Comparison of ENCODE assay signal across 8 cellular contexts in the genomic region with DNA sequence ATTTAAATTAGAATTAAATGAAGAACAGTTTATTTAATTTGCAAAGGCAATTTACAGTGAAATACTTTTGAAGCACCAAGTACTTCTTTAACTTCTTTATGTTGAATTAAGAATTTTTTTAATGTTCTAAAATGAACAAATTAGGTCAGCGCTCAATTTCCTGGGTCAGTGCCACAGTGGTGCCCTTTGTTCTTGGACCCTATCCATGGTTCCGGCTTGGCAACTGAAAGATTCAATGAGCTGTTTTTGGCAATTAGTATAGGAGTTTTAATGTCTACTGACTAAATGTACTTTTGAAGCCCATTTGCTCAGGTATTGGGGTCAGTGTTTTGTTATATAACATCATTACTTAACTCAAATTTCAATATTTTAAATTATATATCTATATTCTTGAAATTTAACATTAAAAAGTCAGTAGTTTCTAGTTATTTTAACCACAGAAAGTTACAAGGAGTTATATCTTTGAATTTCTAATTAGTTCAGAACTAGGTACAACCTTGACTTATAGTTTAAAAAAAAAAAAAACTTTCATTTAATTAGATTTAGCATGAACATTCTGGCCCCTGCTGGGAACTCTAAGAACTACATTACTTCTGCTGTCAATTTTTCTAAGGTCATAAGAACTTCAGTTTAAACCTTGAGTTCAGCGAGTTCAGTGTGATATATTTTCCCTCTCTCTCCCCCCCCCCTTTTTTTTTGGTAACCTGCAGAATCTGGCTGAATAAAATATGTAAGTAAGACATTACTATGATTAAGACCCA. TPM values are rescaled to one million over a fixed set of nuclear protein-coding genes. Genes with fewer than 3 reads are reported as not detected.
A peak's percentile ranks its signal among the peaks of the same experiment; 100 is the strongest.
DNase-seq lines count a peak whose midpoint lies in the region; ATAC-seq and TF ChIP-seq lines count a peak whose summit lies in the region.

No MANE protein-coding gene starts in this region.

- H3K4me2 ChIP-seq in neuronal stem cell (ENCODE audit: insufficient read depth, low read length, poor library complexity, severe bottlenecking) = no peak overlapping the region

- no CpG with 5 or more reads among the region's 3 CpGs for WGBS in neuronal stem cell (ENCODE audit: extremely low coverage in 2 of 2, insufficient read length in 2 of 2, insufficient replicate concordance in 1 of 2), 2 donors

- H3K36me3 ChIP-seq in neuronal stem cell (replicated peaks in 1 of 2; ENCODE audit: control insufficient read depth in 2 of 2, insufficient read depth in 2 of 2, low read length in 2 of 2) = no peaks in the 10 kb centered on the region

- H3K23ac ChIP-seq in neuronal stem cell (ENCODE audit: low read depth, low read length, poor library complexity) = no peak overlapping the region

- H3K27ac ChIP-seq in neuronal stem cell (replicated peaks; ENCODE audit: low read length) = no peak overlapping the region

- H2BK12ac ChIP-seq in neuronal stem cell (ENCODE audit: low read length) = no peak overlapping the region

- H3K14ac ChIP-seq in neuronal stem cell (ENCODE audit: low read length) = no peak overlapping the region

- H4K91ac ChIP-seq in neuronal stem cell (ENCODE audit: low read depth, low read length, poor library complexity) = no peak overlapping the region

- no peaks in the 10 kb centered on the region for H3K9me3 ChIP-seq in neuronal stem cell (replicated peaks in 1 of 2; ENCODE audit: control insufficient read depth in 2 of 2, insufficient read depth in 1 of 2, low read depth in 1 of 2, low read length in 2 of 2)

- no peak overlapping the region for H2AFZ ChIP-seq in neuronal stem cell (ENCODE audit: low read length)

- no peak overlapping the region for H2AK5ac ChIP-seq in neuronal stem cell (ENCODE audit: low read depth, low read length)

- ATAC-seq in SK-N-SH treated with all-trans-retinoic acid at 6 μM for 48 hours = peak; percentile 73
- no peak for ATAC-seq in HG03025 (IDR thresholded peaks at IDR 0.05; ENCODE audit: low FRiP score, unreplicated experiment)

- H2BK15ac ChIP-seq in neuronal stem cell (ENCODE audit: low read length) = no peak overlapping the region

- DNase-seq in DMS 273 (lab: John Stamatoyannopoulos, UW; ENCODE audit: unreplicated experiment) (peak; percentile 77), GM20000 (ENCODE audit: low spot score) (peak; percentile 25), NB4 (ENCODE audit: low read depth) (peak; percentile 66), erythroblast (lab: John Stamatoyannopoulos, UW) (peak; percentile 67 to 77), neuronal stem cell (ENCODE audit: low spot score) (peak; percentile 37), HK-2 (ENCODE audit: unreplicated experiment) (no peak)

- H3K4me1 ChIP-seq in neuronal stem cell (ENCODE audit: control insufficient read depth in 2 of 2, insufficient read depth in 1 of 2, low read depth in 1 of 2, low read length in 2 of 2) = no peaks in the 10 kb centered on the region

- TF ChIP-seq POLR2A in NB4 (IDR thresholded peaks at IDR 0.05; ENCODE audit: extremely low read depth, insufficient read length) (no peak), erythroblast (IDR thresholded peaks at IDR 0.05; ENCODE audit: low read length) (no peak)

- no peak overlapping the region for H2BK120ac ChIP-seq in neuronal stem cell (ENCODE audit: low read depth, low read length)

- H4K8ac ChIP-seq in neuronal stem cell (ENCODE audit: low read depth, low read length) = no peak overlapping the region

- no peaks in the 10 kb centered on the region for H3K27me3 ChIP-seq in neuronal stem cell (ENCODE audit: control insufficient read depth in 3 of 3, insufficient read depth in 3 of 3, low read depth in 1 of 3, low read length in 3 of 3)

- H3K4me3 ChIP-seq in NB4 (ENCODE audit: low read depth, low read length) = no peak overlapping the region
- no peak overlapping the region for H3K4me3 ChIP-seq in neuronal stem cell (ENCODE audit: low read length in 2 of 2)

- H2BK5ac ChIP-seq in neuronal stem cell (ENCODE audit: low read length) = no peak overlapping the region

- H3K4ac ChIP-seq in neuronal stem cell (ENCODE audit: low read length) = no peak overlapping the region

- TF ChIP-seq CTCF in GM20000 (IDR thresholded peaks at IDR 0.05; ENCODE audit: extremely low read depth, missing control alignments) (peak; percentile 47), NB4 (IDR thresholded peaks at IDR 0.05; ENCODE audit: low read depth, low read length) (peak; percentile 55)

- H3K79me1 ChIP-seq in neuronal stem cell (ENCODE audit: low read depth, low read length) = no peaks in the 10 kb centered on the region

- H3K18ac ChIP-seq in neuronal stem cell (ENCODE audit: low read length) = no peak overlapping the region

- no peak overlapping the region for H3K9ac ChIP-seq in neuronal stem cell (ENCODE audit: low read depth, low read length, poor library complexity)

TF ChIP-seq in SK-N-SH treated with all-trans-retinoic acid at 6 μM for 48 hours, 23 proteins besides CTCF, POLR2A, EP300 and RAD21:
- TF ChIP-seq ESRRG (CRISPR knock-in tag; IDR thresholded peaks at IDR 0.05) = no peak
- TF ChIP-seq GLIS3 (CRISPR knock-in tag; IDR thresholded peaks at IDR 0.05) = no peak
- TF ChIP-seq, protein P1, sequence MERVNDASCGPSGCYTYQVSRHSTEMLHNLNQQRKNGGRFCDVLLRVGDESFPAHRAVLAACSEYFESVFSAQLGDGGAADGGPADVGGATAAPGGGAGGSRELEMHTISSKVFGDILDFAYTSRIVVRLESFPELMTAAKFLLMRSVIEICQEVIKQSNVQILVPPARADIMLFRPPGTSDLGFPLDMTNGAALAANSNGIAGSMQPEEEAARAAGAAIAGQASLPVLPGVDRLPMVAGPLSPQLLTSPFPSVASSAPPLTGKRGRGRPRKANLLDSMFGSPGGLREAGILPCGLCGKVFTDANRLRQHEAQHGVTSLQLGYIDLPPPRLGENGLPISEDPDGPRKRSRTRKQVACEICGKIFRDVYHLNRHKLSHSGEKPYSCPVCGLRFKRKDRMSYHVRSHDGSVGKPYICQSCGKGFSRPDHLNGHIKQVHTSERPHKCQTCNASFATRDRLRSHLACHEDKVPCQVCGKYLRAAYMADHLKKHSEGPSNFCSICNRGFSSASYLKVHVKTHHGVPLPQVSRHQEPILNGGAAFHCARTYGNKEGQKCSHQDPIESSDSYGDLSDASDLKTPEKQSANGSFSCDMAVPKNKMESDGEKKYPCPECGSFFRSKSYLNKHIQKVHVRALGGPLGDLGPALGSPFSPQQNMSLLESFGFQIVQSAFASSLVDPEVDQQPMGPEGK (CRISPR knock-in tag; IDR thresholded peaks at IDR 0.05; ENCODE audit: borderline replicate concordance) = no peak
- TF ChIP-seq, protein P2, sequence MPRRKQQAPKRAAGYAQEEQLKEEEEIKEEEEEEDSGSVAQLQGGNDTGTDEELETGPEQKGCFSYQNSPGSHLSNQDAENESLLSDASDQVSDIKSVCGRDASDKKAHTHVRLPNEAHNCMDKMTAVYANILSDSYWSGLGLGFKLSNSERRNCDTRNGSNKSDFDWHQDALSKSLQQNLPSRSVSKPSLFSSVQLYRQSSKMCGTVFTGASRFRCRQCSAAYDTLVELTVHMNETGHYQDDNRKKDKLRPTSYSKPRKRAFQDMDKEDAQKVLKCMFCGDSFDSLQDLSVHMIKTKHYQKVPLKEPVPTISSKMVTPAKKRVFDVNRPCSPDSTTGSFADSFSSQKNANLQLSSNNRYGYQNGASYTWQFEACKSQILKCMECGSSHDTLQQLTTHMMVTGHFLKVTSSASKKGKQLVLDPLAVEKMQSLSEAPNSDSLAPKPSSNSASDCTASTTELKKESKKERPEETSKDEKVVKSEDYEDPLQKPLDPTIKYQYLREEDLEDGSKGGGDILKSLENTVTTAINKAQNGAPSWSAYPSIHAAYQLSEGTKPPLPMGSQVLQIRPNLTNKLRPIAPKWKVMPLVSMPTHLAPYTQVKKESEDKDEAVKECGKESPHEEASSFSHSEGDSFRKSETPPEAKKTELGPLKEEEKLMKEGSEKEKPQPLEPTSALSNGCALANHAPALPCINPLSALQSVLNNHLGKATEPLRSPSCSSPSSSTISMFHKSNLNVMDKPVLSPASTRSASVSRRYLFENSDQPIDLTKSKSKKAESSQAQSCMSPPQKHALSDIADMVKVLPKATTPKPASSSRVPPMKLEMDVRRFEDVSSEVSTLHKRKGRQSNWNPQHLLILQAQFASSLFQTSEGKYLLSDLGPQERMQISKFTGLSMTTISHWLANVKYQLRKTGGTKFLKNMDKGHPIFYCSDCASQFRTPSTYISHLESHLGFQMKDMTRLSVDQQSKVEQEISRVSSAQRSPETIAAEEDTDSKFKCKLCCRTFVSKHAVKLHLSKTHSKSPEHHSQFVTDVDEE (CRISPR knock-in tag; IDR thresholded peaks at IDR 0.05) = no peak
- no peak for TF ChIP-seq BACH2 (CRISPR knock-in tag; IDR thresholded peaks at IDR 0.05; ENCODE audit: borderline replicate concordance)

RNA-seq across cellular contexts. Expression of a gene that starts 7.6 kb away (rescaled TPM):
- 0.07 TPM for polyA plus RNA-seq in neuronal stem cell (2013, experiment 1 of 2)
- 0.08 TPM for polyA plus RNA-seq in neuronal stem cell (2013, experiment 2 of 2)
